Comparison of ENCODE assay signal across 8 cellular contexts in genomic region chr5:37840036-37840909, GRCh38. TPM values are rescaled to one million over a fixed set of nuclear protein-coding genes. Genes with fewer than 3 reads are reported as not detected.
A peak's percentile ranks its signal among the peaks of the same experiment; 100 is the strongest.
DNase-seq lines count a peak whose midpoint lies in the region; ATAC-seq and TF ChIP-seq lines count a peak whose summit lies in the region.

A gene with protein sequence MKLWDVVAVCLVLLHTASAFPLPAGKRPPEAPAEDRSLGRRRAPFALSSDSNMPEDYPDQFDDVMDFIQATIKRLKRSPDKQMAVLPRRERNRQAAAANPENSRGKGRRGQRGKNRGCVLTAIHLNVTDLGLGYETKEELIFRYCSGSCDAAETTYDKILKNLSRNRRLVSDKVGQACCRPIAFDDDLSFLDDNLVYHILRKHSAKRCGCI (minus strand): TSS chr5:37840041. CDS start chr5:37834796, 5,245 bp downstream.

- TF ChIP-seq CTCF in BJ (IDR thresholded peaks at IDR 0.05; ENCODE audit: insufficient read depth, low read depth, low read length) = peak; percentile 33
- TF ChIP-seq CTCF in HEK293 (tag by site-specific recombination; IDR thresholded peaks at IDR 0.05) = peak; percentile 99
- TF ChIP-seq CTCF in ascending aorta (IDR thresholded peaks at IDR 0.05) = peak in 1 of 3 experiments; percentile 5

- no peaks in the 10 kb centered on the region for H3K36me3 ChIP-seq in BJ (ENCODE audit: control insufficient read depth, insufficient read depth, low read length)
- no peaks in the 10 kb centered on the region for H3K36me3 ChIP-seq in HEK293 (ENCODE audit: control insufficient read depth in 2 of 2, insufficient read depth in 1 of 2, low read length in 2 of 2)
- H3K36me3 ChIP-seq in ascending aorta = no peaks in the 10 kb centered on the region
- H3K36me3 ChIP-seq in iPS-15b (ENCODE audit: control insufficient read depth, insufficient read depth, low read length) = no peaks in the 10 kb centered on the region
- H3K36me3 ChIP-seq in skeletal muscle tissue (ENCODE audit: control insufficient read depth in 3 of 3, insufficient read depth in 3 of 3, low read length in 3 of 3) = peaks cover 0 to 3% (median 0%) of the 10 kb centered on the region in 3 donors

- peak within 1 kb of the TSS; percentile 62 for H3K4me3 ChIP-seq in BJ (ENCODE audit: low read depth, low read length)
- peak within 1 kb of the TSS; percentile 41 for H3K4me3 ChIP-seq in HEK293 (ENCODE audit: low read depth, low read length)
- peak within 1 kb of the TSS; percentile 57 to 66 for H3K4me3 ChIP-seq in ascending aorta
- peak within 1 kb of the TSS; percentile 61 for H3K4me3 ChIP-seq in iPS-15b (ENCODE audit: low read depth, low read length)
- peak within 1 kb of the TSS; percentile 71 to 85 (median 73) for H3K4me3 ChIP-seq in skeletal muscle tissue (ENCODE audit: low read length in 3 of 3)

- H3K9ac ChIP-seq in iPS-15b (ENCODE audit: low read depth, low read length) (no peak within 1 kb of the TSS), skeletal muscle tissue (ENCODE audit: low read depth in 1 of 3, low read length in 3 of 3) (peak within 1 kb of the TSS; percentile 81 to 91 (median 85))

- no peak for ATAC-seq in GM21825 (IDR thresholded peaks at IDR 0.05; ENCODE audit: unreplicated experiment)
- no peak for ATAC-seq in GM19397 (IDR thresholded peaks at IDR 0.05; ENCODE audit: unreplicated experiment)

- H3K4me1 ChIP-seq in HEK293 (ENCODE audit: control insufficient read depth, insufficient read depth, low read length) (peaks cover 19% of the 10 kb centered on the region), ascending aorta (peaks cover 0 to 27% of the 10 kb centered on the region in 2 donors), iPS-15b (ENCODE audit: control insufficient read depth, insufficient read depth, low read length) (peaks cover 7% of the 10 kb centered on the region), skeletal muscle tissue (ENCODE audit: control insufficient read depth in 3 of 3, insufficient read depth in 3 of 3, low read length in 3 of 3) (peaks cover 24 to 36% (median 29%) of the 10 kb centered on the region in 3 donors)

- H3K27ac ChIP-seq in HEK293 (ENCODE audit: extremely low read depth, low read depth, low read length) = peak within 1 kb of the TSS; percentile 79
- H3K27ac ChIP-seq in ascending aorta = no peak within 1 kb of the TSS
- H3K27ac ChIP-seq in skeletal muscle tissue (ENCODE audit: low read depth, low read length) = peak within 1 kb of the TSS; percentile 87

- peak; percentile 49 for DNase-seq in BJ (ENCODE audit: low read depth)
- no peak for DNase-seq in ascending aorta (ENCODE audit: low spot score in 2 of 2)
- DNase-seq in KG1 (lab: John Stamatoyannopoulos, UW) = no peak

- intact Hi-C loops in ascending aorta (cut with DNase I) = no loop called here

- H3K9me3 ChIP-seq in HEK293 (ENCODE audit: control insufficient read depth, insufficient read depth, low read depth, low read length) = no peaks in the 10 kb centered on the region
- H3K9me3 ChIP-seq in ascending aorta = no peaks in the 10 kb centered on the region
- H3K9me3 ChIP-seq in iPS-15b (ENCODE audit: control insufficient read depth, insufficient read depth, low read length) = no peaks in the 10 kb centered on the region
- no peaks in the 10 kb centered on the region for H3K9me3 ChIP-seq in skeletal muscle tissue (ENCODE audit: control insufficient read depth in 3 of 3, low read length in 3 of 3)

- CTCF ChIA-PET in BJ (lab: Yijun Ruan, JAX) = interaction anchor here (0.5 to 4.2 kb wide), 13 partner anchors 9 to 1279 kb away, joined by 3 to 42 read pairs (median 3); no protein-coding TSS in a partner anchor
- CTCF ChIA-PET in HEK293 (lab: Yijun Ruan, JAX) = interaction anchor here (1.8 to 1.9 kb wide), 2 partner anchors 9 to 117 kb away, joined by 4 to 6 read pairs; no protein-coding TSS in a partner anchor

- H3K27me3 ChIP-seq in BJ (ENCODE audit: control insufficient read depth, insufficient read depth, low read length) (peaks cover 2% of the 10 kb centered on the region; the same call in 1 of the 2 replicates), ascending aorta (peaks cover 8% of the 10 kb centered on the region), iPS-15b (ENCODE audit: control insufficient read depth, insufficient read depth, low read length) (peaks cover 79% of the 10 kb centered on the region), skeletal muscle tissue (ENCODE audit: control insufficient read depth in 3 of 3, insufficient read depth in 3 of 3, low read length in 3 of 3) (peaks cover 29 to 50% (median 45%) of the 10 kb centered on the region in 3 donors)

- POLR2A ChIA-PET in BJ (lab: Charles Lee) (interaction anchor here (2.0 kb wide), 1 partner anchor 35 kb away, joined by 11 read pairs; no protein-coding TSS in a partner anchor), HEK293 (lab: Yijun Ruan, JAX) (interaction anchor here (0.6 kb wide), 1 partner anchor 8 kb away, joined by 3 read pairs; no protein-coding TSS in a partner anchor)

TF ChIP-seq in HEK293, 187 proteins besides CTCF, POLR2A, EP300 and RAD21 (continues in another document):
- TF ChIP-seq ZNF184 (tag by site-specific recombination; IDR thresholded peaks at IDR 0.05) (no peak), ZBTB20 (tag by site-specific recombination; IDR thresholded peaks at IDR 0.05) (peak; percentile 76), IKZF3 (tag by site-specific recombination; IDR thresholded peaks at IDR 0.05) (peak; percentile 12; the same call in 1 of the 2 replicates), WT1 (tag by site-specific recombination; IDR thresholded peaks at IDR 0.05) (no peak; the same call in 1 of the 2 replicates), FEZF1 (tag by site-specific recombination; IDR thresholded peaks at IDR 0.05) (no peak), ZNF140 (tag by site-specific recombination; IDR thresholded peaks at IDR 0.05) (no peak), ZSCAN23 (tag by site-specific recombination; IDR thresholded peaks at IDR 0.05) (no peak), ZNF785 (tag by site-specific recombination; IDR thresholded peaks at IDR 0.05) (0 out of 2 replicates have a peak, but pooled peaks have one; percentile 57), ZSCAN30 (tag by site-specific recombination; IDR thresholded peaks at IDR 0.05) (peak; percentile 74), GLI4 (tag by site-specific recombination; IDR thresholded peaks at IDR 0.05) (peak; percentile 60; the same call in 1 of the 2 replicates), ZNF792 (tag by site-specific recombination; IDR thresholded peaks at IDR 0.05) (no peak), ZNF600 (tag by site-specific recombination; IDR thresholded peaks at IDR 0.05) (peak; percentile 89), YY2 (tag by site-specific recombination; IDR thresholded peaks at IDR 0.05) (peak; percentile 46), ZNF10 (tag by site-specific recombination; IDR thresholded peaks at IDR 0.05) (peak; percentile 62; the same call in 1 of the 2 replicates)
- TF ChIP-seq, protein P1, sequence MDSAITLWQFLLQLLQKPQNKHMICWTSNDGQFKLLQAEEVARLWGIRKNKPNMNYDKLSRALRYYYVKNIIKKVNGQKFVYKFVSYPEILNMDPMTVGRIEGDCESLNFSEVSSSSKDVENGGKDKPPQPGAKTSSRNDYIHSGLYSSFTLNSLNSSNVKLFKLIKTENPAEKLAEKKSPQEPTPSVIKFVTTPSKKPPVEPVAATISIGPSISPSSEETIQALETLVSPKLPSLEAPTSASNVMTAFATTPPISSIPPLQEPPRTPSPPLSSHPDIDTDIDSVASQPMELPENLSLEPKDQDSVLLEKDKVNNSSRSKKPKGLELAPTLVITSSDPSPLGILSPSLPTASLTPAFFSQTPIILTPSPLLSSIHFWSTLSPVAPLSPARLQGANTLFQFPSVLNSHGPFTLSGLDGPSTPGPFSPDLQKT (IDR thresholded peaks at IDR 0.05; ENCODE audit: borderline replicate concordance, low read depth, low read length) = no peak
- TF ChIP-seq, protein P2, sequence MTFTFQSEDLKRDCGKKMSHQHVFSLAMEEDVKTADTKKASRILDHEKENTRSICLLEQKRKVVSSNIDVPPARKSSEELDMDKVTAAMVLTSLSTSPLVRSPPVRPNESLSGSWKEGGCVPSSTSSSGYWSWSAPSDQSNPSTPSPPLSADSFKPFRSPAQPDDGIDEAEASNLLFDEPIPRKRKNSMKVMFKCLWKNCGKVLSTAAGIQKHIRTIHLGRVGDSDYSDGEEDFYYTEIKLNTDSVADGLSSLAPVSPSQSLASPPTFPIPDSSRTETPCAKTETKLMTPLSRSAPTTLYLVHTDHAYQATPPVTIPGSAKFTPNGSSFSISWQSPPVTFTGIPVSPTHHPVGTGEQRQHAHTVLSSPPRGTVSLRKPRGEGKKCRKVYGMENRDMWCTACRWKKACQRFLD (tag by site-specific recombination; IDR thresholded peaks at IDR 0.05) = no peak
- TF ChIP-seq, protein P3, sequence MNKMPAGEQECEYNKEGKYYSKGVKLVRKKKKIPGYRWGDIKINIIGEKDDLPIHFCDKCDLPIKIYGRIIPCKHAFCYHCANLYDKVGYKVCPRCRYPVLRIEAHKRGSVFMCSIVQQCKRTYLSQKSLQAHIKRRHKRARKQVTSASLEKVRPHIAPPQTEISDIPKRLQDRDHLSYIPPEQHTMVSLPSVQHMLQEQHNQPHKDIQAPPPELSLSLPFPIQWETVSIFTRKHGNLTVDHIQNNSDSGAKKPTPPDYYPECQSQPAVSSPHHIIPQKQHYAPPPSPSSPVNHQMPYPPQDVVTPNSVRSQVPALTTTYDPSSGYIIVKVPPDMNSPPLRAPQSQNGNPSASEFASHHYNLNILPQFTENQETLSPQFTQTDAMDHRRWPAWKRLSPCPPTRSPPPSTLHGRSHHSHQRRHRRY (tag by site-specific recombination; IDR thresholded peaks at IDR 0.05) = no peak
- TF ChIP-seq, protein P4, sequence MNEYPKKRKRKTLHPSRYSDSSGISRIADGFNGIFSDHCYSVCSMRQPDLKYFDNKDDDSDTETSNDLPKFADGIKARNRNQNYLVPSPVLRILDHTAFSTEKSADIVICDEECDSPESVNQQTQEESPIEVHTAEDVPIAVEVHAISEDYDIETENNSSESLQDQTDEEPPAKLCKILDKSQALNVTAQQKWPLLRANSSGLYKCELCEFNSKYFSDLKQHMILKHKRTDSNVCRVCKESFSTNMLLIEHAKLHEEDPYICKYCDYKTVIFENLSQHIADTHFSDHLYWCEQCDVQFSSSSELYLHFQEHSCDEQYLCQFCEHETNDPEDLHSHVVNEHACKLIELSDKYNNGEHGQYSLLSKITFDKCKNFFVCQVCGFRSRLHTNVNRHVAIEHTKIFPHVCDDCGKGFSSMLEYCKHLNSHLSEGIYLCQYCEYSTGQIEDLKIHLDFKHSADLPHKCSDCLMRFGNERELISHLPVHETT (tag by site-specific recombination; IDR thresholded peaks at IDR 0.05) = no peak; the same call in 1 of the 2 replicates

RNA-seq across cellular contexts. Expression of the gene that starts here (rescaled TPM):
- 0.81 and 1.3 TPM in 2 replicates for polyA plus RNA-seq in BJ (2011; rRNA removed)
- polyA minus RNA-seq in BJ (2011; rRNA and poly(A)+ RNA removed) = 0.52 and 0.82 TPM in 2 replicates
- total RNA-seq in ascending aorta (not detected), skeletal muscle tissue (0.52 TPM)

Comparison
In these comparisons a context has a peak if more than half of its experiments do, and no peak if none do; other contexts are left out.
1. H3K27ac ChIP-seq: peak in HEK293 (single experiment) and skeletal muscle tissue (single experiment); none in ascending aorta (0 of 2).
2. Peak in every context shown above with its lines, with median percentiles within 50 percentile points of each other: H3K4me3 ChIP-seq.